In the genomic region with DNA sequence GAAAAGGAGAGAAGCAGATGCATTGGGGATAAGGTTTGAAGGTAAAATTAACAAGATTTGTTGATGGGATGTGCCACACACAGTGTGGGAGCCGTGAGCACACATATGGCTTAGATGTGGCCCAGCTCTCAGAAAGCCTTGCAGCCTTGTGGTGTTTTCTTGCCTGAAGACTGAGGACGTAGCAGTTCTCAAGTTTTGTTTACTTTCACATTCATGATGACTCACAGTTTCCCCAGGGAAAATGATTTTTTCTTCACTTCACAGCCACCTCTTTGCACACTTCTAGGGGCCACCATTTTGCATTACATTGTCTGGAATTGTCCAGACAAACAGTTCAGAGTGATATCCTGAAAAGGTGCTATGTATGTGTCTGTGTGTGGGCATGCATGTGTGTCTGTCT, we compare ENCODE assay signal across 8 cellular contexts.
DNase-seq lines count a peak whose midpoint lies in the region; ATAC-seq and TF ChIP-seq lines count a peak whose summit lies in the region.

No MANE protein-coding gene starts in this region.

- TF ChIP-seq CTCF in GM10266 (IDR thresholded peaks at IDR 0.05; ENCODE audit: control insufficient read depth, insufficient read depth, low read depth, missing control alignments) (no peak), fibroblast of mammary gland (conservative IDR thresholded peaks at IDR 0.05; ENCODE audit: control insufficient read depth, insufficient read depth, low read depth, low read length) (no peak), glutamatergic neuron (IDR thresholded peaks at IDR 0.05; ENCODE audit: partially characterized antibody, unreplicated experiment) (no peak)

- H3K4me3 ChIP-seq in fibroblast of mammary gland (ENCODE audit: control insufficient read depth, low read depth, low read length) (no peak overlapping the region), SJCRH30 (no peak overlapping the region)

- no peaks in the 10 kb centered on the region for H3K27me3 ChIP-seq in SJCRH30

- peak; percentile 87 for ATAC-seq in GM21786 (IDR thresholded peaks at IDR 0.05; ENCODE audit: unreplicated experiment)

- H3K9me3 Mint-ChIP-seq in glutamatergic neuron (ENCODE audit: unreplicated experiment) = peaks cover 4% of the 10 kb centered on the region

- no peaks in the 10 kb centered on the region for H3K36me3 ChIP-seq in SJCRH30

- no peaks in the 10 kb centered on the region for H3K9me3 ChIP-seq in SJCRH30 (replicated peaks)

- H3K4me3 Mint-ChIP-seq in glutamatergic neuron (ENCODE audit: unreplicated experiment) = no peak overlapping the region

- peaks cover 4% of the 10 kb centered on the region for H3K36me3 Mint-ChIP-seq in glutamatergic neuron (ENCODE audit: unreplicated experiment)

- no peaks in the 10 kb centered on the region for H3K4me1 ChIP-seq in SJCRH30

- H3K27ac Mint-ChIP-seq in glutamatergic neuron (ENCODE audit: unreplicated experiment) = no peak overlapping the region

- peaks cover 3% of the 10 kb centered on the region for H3K27me3 Mint-ChIP-seq in glutamatergic neuron (ENCODE audit: unreplicated experiment)

- H3K27ac ChIP-seq in SJCRH30 = no peak overlapping the region

- peaks cover 8% of the 10 kb centered on the region for H3K4me1 Mint-ChIP-seq in glutamatergic neuron (ENCODE audit: low read depth, unreplicated experiment)

- peak; percentile 49 for DNase-seq in GM10266 (ENCODE audit: extremely low spot score)
- peak; percentile 93 for DNase-seq in LHCN-M2 (ENCODE audit: low read depth)
- peak; percentile 94 for DNase-seq in fibroblast of mammary gland (ENCODE audit: low read depth)
- DNase-seq in SJCRH30 = no peak
- no peak for DNase-seq in activated CD4-positive, alpha-beta T cell treated with anti-CD3 and anti-CD28 coated beads for 1 hour
- no peak for DNase-seq in NCI-H2029 (lab: John Stamatoyannopoulos, UW)
- no peak for DNase-seq in glutamatergic neuron

Comparison
In these comparisons a context has a peak if more than half of its experiments do, and no peak if none do; other contexts are left out.
1. DNase-seq: peak in GM10266 (single experiment), LHCN-M2 (single experiment) and fibroblast of mammary gland (single experiment); none in SJCRH30 (0 of 2), activated CD4-positive, alpha-beta T cell treated with anti-CD3 and anti-CD28 coated beads for 1 hour (single experiment), NCI-H2029 (single experiment) and glutamatergic neuron (single experiment).